ENCODE assay signal across 8 cellular contexts in genomic region chr11:62546244-62546936, GRCh38. TPM values are rescaled to one million over a fixed set of nuclear protein-coding genes. Genes with fewer than 3 reads are reported as not detected.
DNase-seq lines count a peak whose midpoint lies in the region; ATAC-seq and TF ChIP-seq lines count a peak whose summit lies in the region.

TSS of gene AHNAK (minus strand) at chr11:62546806. CDS start at chr11:62536098, 10,708 bp downstream.

- ATAC-seq in left lung (peak; percentile 72), GM21528 (IDR thresholded peaks at IDR 0.05; ENCODE audit: low FRiP score, unreplicated experiment) (no peak)
- ATAC-seq in stimulated activated effector memory CD8-positive, alpha-beta T cell treated with anti-CD3 and anti-CD28 coated beads, Interleukin-12 subunit alpha, Interleukin-12 subunit beta, amount 100 ng/mL, for 72 hours = peak; percentile 58

- peaks cover 0 to 44% of the 10 kb centered on the region in 2 donors for H3K27me3 ChIP-seq in left lung

- no peak for TF ChIP-seq CTCF in GM10266 (IDR thresholded peaks at IDR 0.05; ENCODE audit: control insufficient read depth, insufficient read depth, low read depth, missing control alignments)
- TF ChIP-seq CTCF in LNCaP clone FGC (IDR thresholded peaks at IDR 0.05; ENCODE audit: control insufficient read depth, extremely low read depth, insufficient read depth) = no peak
- TF ChIP-seq CTCF in left lung (IDR thresholded peaks at IDR 0.05) = no peak

- peak within 1 kb of the TSS; percentile 93 for H3K27ac Mint-ChIP-seq in stimulated activated effector memory CD8-positive, alpha-beta T cell treated with anti-CD3 and anti-CD28 coated beads, Interleukin-12 subunit alpha, Interleukin-12 subunit beta, amount 100 ng/mL, for 72 hours

- H3K9me3 ChIP-seq in left lung = no peaks in the 10 kb centered on the region

- H3K4me1 Mint-ChIP-seq in stimulated activated effector memory CD8-positive, alpha-beta T cell treated with anti-CD3 and anti-CD28 coated beads, Interleukin-12 subunit alpha, Interleukin-12 subunit beta, amount 100 ng/mL, for 72 hours = peaks cover 64% of the 10 kb centered on the region

- H3K4me1 ChIP-seq in left lung = peaks cover 49 to 78% of the 10 kb centered on the region in 2 donors

- intact Hi-C loops in left lung (cut with DNase I) = no loop called here

- H3K27ac ChIP-seq in left lung = peak within 1 kb of the TSS; percentile 94 to 96

- peak; percentile 77 for DNase-seq in GM10266 (ENCODE audit: extremely low spot score)
- DNase-seq in LNCaP clone FGC (ENCODE audit: low read depth) = no peak
- DNase-seq in activated CD4-positive, CD25-positive, alpha-beta regulatory T cell treated with anti-CD3 and anti-CD28 coated beads, Interleukin-2, amount 50 U/mL, for 72 hours = peak; percentile 75
- DNase-seq in dermis microvascular lymphatic vessel endothelial cell (ENCODE audit: low read depth in 2 of 2) = peak in 1 of 2 donors; percentile 78
- peak; percentile 84 to 94 for DNase-seq in left lung
- peak in 1 of 2 donors; percentile 80 for DNase-seq in stimulated activated effector memory CD8-positive, alpha-beta T cell treated with anti-CD3 and anti-CD28 coated beads, Interleukin-12 subunit alpha, Interleukin-12 subunit beta, amount 100 ng/mL, for 72 hours (ENCODE audit: low spot score in 2 of 2)
- no peak for DNase-seq in SKM-1 (lab: John Stamatoyannopoulos, UW; ENCODE audit: unreplicated experiment)

- no peaks in the 10 kb centered on the region for H3K9me3 Mint-ChIP-seq in stimulated activated effector memory CD8-positive, alpha-beta T cell treated with anti-CD3 and anti-CD28 coated beads, Interleukin-12 subunit alpha, Interleukin-12 subunit beta, amount 100 ng/mL, for 72 hours

- no peaks in the 10 kb centered on the region for H3K36me3 ChIP-seq in left lung

- peaks cover 37% of the 10 kb centered on the region for H3K36me3 Mint-ChIP-seq in stimulated activated effector memory CD8-positive, alpha-beta T cell treated with anti-CD3 and anti-CD28 coated beads, Interleukin-12 subunit alpha, Interleukin-12 subunit beta, amount 100 ng/mL, for 72 hours

- H3K4me3 ChIP-seq in LNCaP clone FGC (ENCODE audit: low read depth, low read length) = peak within 1 kb of the TSS; percentile 83
- peak within 1 kb of the TSS; percentile 83 to 95 for H3K4me3 ChIP-seq in left lung

- peak within 1 kb of the TSS; percentile 80 for H3K4me3 Mint-ChIP-seq in stimulated activated effector memory CD8-positive, alpha-beta T cell treated with anti-CD3 and anti-CD28 coated beads, Interleukin-12 subunit alpha, Interleukin-12 subunit beta, amount 100 ng/mL, for 72 hours

RNA-seq across cellular contexts. Expression of gene AHNAK, which starts in this region (rescaled TPM):
- total RNA-seq in dermis microvascular lymphatic vessel endothelial cell (231 and 244 TPM in 2 replicates), left lung (100 to 1,000 TPM; 437 to 636 TPM)

Comparison
In these comparisons a context has a peak if more than half of its experiments do, and no peak if none do; other contexts are left out.
1. DNase-seq: peak in GM10266 (single experiment), activated CD4-positive, CD25-positive, alpha-beta regulatory T cell treated with anti-CD3 and anti-CD28 coated beads, Interleukin-2, amount 50 U/mL, for 72 hours (single experiment) and left lung (2 of 2); none in LNCaP clone FGC (single experiment) and SKM-1 (single experiment).